8 cellular contexts compared by ENCODE assay signal in genomic region chr12:4648099-4648498, GRCh38. TPM values are rescaled to one million over a fixed set of nuclear protein-coding genes. Genes with fewer than 3 reads are reported as not detected.
DNase-seq lines count a peak whose midpoint lies in the region; ATAC-seq lines count a peak whose summit lies in the region.

No MANE protein-coding gene starts in this region.

- peak overlapping the region; percentile 90 for H3K9ac ChIP-seq in iPS-18a (ENCODE audit: low read length)

- peak overlapping the region; percentile 94 for H3K27ac Mint-ChIP-seq in activated T-helper 17 cell treated with anti-CD3 and anti-CD28 coated beads, Interleukin-2, amount 50 U/mL, for 72 hours
- H3K27ac Mint-ChIP-seq in stimulated activated naive CD8-positive, alpha-beta T cell treated with anti-CD3 and anti-CD28 coated beads, Interleukin-15, amount 100 ng/mL, for 72 hours: peak overlapping the region; percentile 98 to 100

- DNase-seq in EH (ENCODE audit: low read depth) (peak; percentile 3), medulla oblongata (ENCODE audit: extremely low spot score) (no peak), SKM-1 treated with dmso at 0.1 percent for 144 hours (lab: John Stamatoyannopoulos, UW; ENCODE audit: unreplicated experiment) (no peak), anterior cingulate cortex (lab: John Stamatoyannopoulos, UW) (no peak)
- no peak for DNase-seq in stimulated activated naive CD8-positive, alpha-beta T cell treated with anti-CD3 and anti-CD28 coated beads, Interleukin-15, amount 100 ng/mL, for 72 hours

- peak overlapping the region; percentile 100 for H3K4me3 Mint-ChIP-seq in activated T-helper 17 cell treated with anti-CD3 and anti-CD28 coated beads, Interleukin-2, amount 50 U/mL, for 72 hours
- H3K4me3 Mint-ChIP-seq in stimulated activated naive CD8-positive, alpha-beta T cell treated with anti-CD3 and anti-CD28 coated beads, Interleukin-15, amount 100 ng/mL, for 72 hours: peak overlapping the region; percentile 90 to 100

- no peaks in the 10 kb centered on the region for H3K27me3 Mint-ChIP-seq in activated T-helper 17 cell treated with anti-CD3 and anti-CD28 coated beads, Interleukin-2, amount 50 U/mL, for 72 hours
- H3K27me3 Mint-ChIP-seq in stimulated activated naive CD8-positive, alpha-beta T cell treated with anti-CD3 and anti-CD28 coated beads, Interleukin-15, amount 100 ng/mL, for 72 hours: no peaks in the 10 kb centered on the region

- no peaks in the 10 kb centered on the region for H3K36me3 Mint-ChIP-seq in activated T-helper 17 cell treated with anti-CD3 and anti-CD28 coated beads, Interleukin-2, amount 50 U/mL, for 72 hours (ENCODE audit: low read depth)

- H3K9me3 ChIP-seq in iPS-18a (ENCODE audit: control insufficient read depth, low read depth, low read length): no peaks in the 10 kb centered on the region

- no peaks in the 10 kb centered on the region for H3K36me3 ChIP-seq in iPS-18a (ENCODE audit: control insufficient read depth, low read depth, low read length)

- H3K4me1 ChIP-seq in iPS-18a (ENCODE audit: control insufficient read depth, low read depth, low read length): peaks cover 8% of the 10 kb centered on the region

- peak overlapping the region; percentile 91 for H3K4me3 ChIP-seq in iPS-18a (ENCODE audit: low read length)

- no peaks in the 10 kb centered on the region for H3K27me3 ChIP-seq in iPS-18a (ENCODE audit: control insufficient read depth, insufficient read depth, low read length)

- H3K9me3 Mint-ChIP-seq in activated T-helper 17 cell treated with anti-CD3 and anti-CD28 coated beads, Interleukin-2, amount 50 U/mL, for 72 hours: no peaks in the 10 kb centered on the region
- H3K9me3 Mint-ChIP-seq in stimulated activated naive CD8-positive, alpha-beta T cell treated with anti-CD3 and anti-CD28 coated beads, Interleukin-15, amount 100 ng/mL, for 72 hours: no peaks in the 10 kb centered on the region

- peak; percentile 36 for ATAC-seq in HG02885 (IDR thresholded peaks at IDR 0.05; ENCODE audit: poor library complexity, unreplicated experiment)
- no peak for ATAC-seq in activated T-helper 17 cell treated with anti-CD3 and anti-CD28 coated beads, Interleukin-2, amount 50 U/mL, for 72 hours (replicated peaks)
- ATAC-seq in stimulated activated naive CD8-positive, alpha-beta T cell treated with anti-CD3 and anti-CD28 coated beads, Interleukin-15, amount 100 ng/mL, for 72 hours: no peak

- H3K4me1 Mint-ChIP-seq in activated T-helper 17 cell treated with anti-CD3 and anti-CD28 coated beads, Interleukin-2, amount 50 U/mL, for 72 hours: peaks cover 24% of the 10 kb centered on the region
- peaks cover 29% of the 10 kb centered on the region for H3K4me1 Mint-ChIP-seq in stimulated activated naive CD8-positive, alpha-beta T cell treated with anti-CD3 and anti-CD28 coated beads, Interleukin-15, amount 100 ng/mL, for 72 hours

- H3K27ac ChIP-seq in iPS-18a (ENCODE audit: low read length): peak overlapping the region; percentile 30

RNA-seq across cellular contexts. Expression of gene AKAP3, which starts 0.8 kb away (rescaled TPM):
- 1 to 10 TPM; 1.6 to 1.7 TPM for total RNA-seq in activated T-helper 17 cell treated with anti-CD3 and anti-CD28 coated beads, Interleukin-2, amount 50 U/mL, for 72 hours

RNA-seq across cellular contexts. Expression of gene NDUFA9, which starts 0.8 kb away (rescaled TPM):
- total RNA-seq in activated T-helper 17 cell treated with anti-CD3 and anti-CD28 coated beads, Interleukin-2, amount 50 U/mL, for 72 hours: 100 to 1,000 TPM in 1 of 2 donors, 10 to 100 TPM in 1; 68.1 to 139 TPM
